8 cellular contexts compared by ENCODE assay signal in genomic region chr13:23578411-23579071, GRCh38. TPM values are rescaled to one million over a fixed set of nuclear protein-coding genes. Genes with fewer than 3 reads are reported as not detected.
DNase-seq lines count a peak whose midpoint lies in the region; ATAC-seq, FAIRE-seq and TF ChIP-seq lines count a peak whose summit lies in the region.

No MANE protein-coding gene starts in this region.

- peaks cover 2% of the 10 kb centered on the region for H3K36me3 Mint-ChIP-seq in T-helper 1 cell treated with Interleukin-12 subunit alpha and Interleukin-12 subunit beta and Interleukin-4 antibody, amounts not matched to agents 30 μg/mL and 1 μg/mL, for 36 hours (ENCODE audit: low read depth)
- H3K36me3 Mint-ChIP-seq in astrocyte (ENCODE audit: low read depth, unreplicated experiment): peaks cover 2% of the 10 kb centered on the region

- no peak for FAIRE-seq in astrocyte (lab: Jason Lieb, UNC)

- peaks cover 63% of the 10 kb centered on the region for H3K79me2 ChIP-seq in astrocyte (ENCODE audit: insufficient read depth, low read length)

- no peaks in the 10 kb centered on the region for H4K20me1 ChIP-seq in astrocyte (ENCODE audit: insufficient read depth, low read length)

- peak overlapping the region; percentile 84 for H3K27ac ChIP-seq in astrocyte (ENCODE audit: low read depth, low read length)
- H3K27ac ChIP-seq in iPS DF 6.9 (ENCODE audit: low read length): no peak overlapping the region

- H3K9me3 Mint-ChIP-seq in T-helper 1 cell treated with Interleukin-12 subunit alpha and Interleukin-12 subunit beta and Interleukin-4 antibody, amounts not matched to agents 30 μg/mL and 1 μg/mL, for 36 hours: no peaks in the 10 kb centered on the region
- no peaks in the 10 kb centered on the region for H3K9me3 Mint-ChIP-seq in astrocyte (ENCODE audit: unreplicated experiment)

- H3K36me3 ChIP-seq in astrocyte (ENCODE audit: insufficient read depth, low read length): no peaks in the 10 kb centered on the region
- no peaks in the 10 kb centered on the region; the same call in 1 of the 2 replicates for H3K36me3 ChIP-seq in iPS DF 6.9 (ENCODE audit: control insufficient read depth, insufficient read depth, low read length)

- no peaks in the 10 kb centered on the region for H3K9me3 ChIP-seq in astrocyte (ENCODE audit: insufficient read depth, low read depth, low read length)
- no peaks in the 10 kb centered on the region for H3K9me3 ChIP-seq in iPS DF 6.9 (ENCODE audit: control insufficient read depth, insufficient read depth, low read length)

- peak overlapping the region; percentile 36 for H3K27ac Mint-ChIP-seq in T-helper 1 cell treated with Interleukin-12 subunit alpha and Interleukin-12 subunit beta and Interleukin-4 antibody, amounts not matched to agents 30 μg/mL and 1 μg/mL, for 36 hours
- H3K27ac Mint-ChIP-seq in astrocyte (ENCODE audit: unreplicated experiment): no peak overlapping the region

- H2AFZ ChIP-seq in astrocyte (ENCODE audit: low read depth, low read length): peak overlapping the region; percentile 86

- H3K27me3 Mint-ChIP-seq in T-helper 1 cell treated with Interleukin-12 subunit alpha and Interleukin-12 subunit beta and Interleukin-4 antibody, amounts not matched to agents 30 μg/mL and 1 μg/mL, for 36 hours (ENCODE audit: low read depth): peaks cover 67% of the 10 kb centered on the region
- no peaks in the 10 kb centered on the region for H3K27me3 Mint-ChIP-seq in astrocyte (ENCODE audit: low read depth, unreplicated experiment)

- DNase-seq in ELF-1 (ENCODE audit: low read depth, low spot score) (peak; percentile 84), KG1 (lab: John Stamatoyannopoulos, UW) (peak; percentile 2), astrocyte (ENCODE audit: low read depth) (peak; percentile 55), iPS DF 6.9 (ENCODE audit: low read depth, low spot score) (peak; percentile 33), skeletal muscle cell (ENCODE audit: low read depth) (peak; percentile 20), pons (ENCODE audit: low spot score) (no peak)

- peak overlapping the region; percentile 88 for H3K9ac ChIP-seq in astrocyte (ENCODE audit: low read length)

- peak overlapping the region; percentile 96 for H3K4me2 ChIP-seq in astrocyte (ENCODE audit: low read length)

- peaks cover 5% of the 10 kb centered on the region for H3K4me1 ChIP-seq in astrocyte (ENCODE audit: insufficient read depth, low read length)
- H3K4me1 ChIP-seq in iPS DF 6.9 (ENCODE audit: control insufficient read depth, insufficient read depth, low read length): no peaks in the 10 kb centered on the region

- peak overlapping the region; percentile 74 for H3K4me3 ChIP-seq in astrocyte (ENCODE audit: insufficient read depth, low read depth, low read length)
- H3K4me3 ChIP-seq in iPS DF 6.9 (ENCODE audit: low read length): peak overlapping the region; percentile 86
- H3K4me3 ChIP-seq in skeletal muscle cell (ENCODE audit: low read depth, low read length): peak overlapping the region; percentile 88

- H3K4me1 Mint-ChIP-seq in T-helper 1 cell treated with Interleukin-12 subunit alpha and Interleukin-12 subunit beta and Interleukin-4 antibody, amounts not matched to agents 30 μg/mL and 1 μg/mL, for 36 hours (ENCODE audit: low read depth): peaks cover 18% of the 10 kb centered on the region
- peaks cover 5% of the 10 kb centered on the region for H3K4me1 Mint-ChIP-seq in astrocyte (ENCODE audit: low read depth, unreplicated experiment)

- WGBS in iPS DF 6.9 (ENCODE audit: insufficient coverage, insufficient read length): no CpG with 5 or more reads among the region's 42 CpGs

- no peaks in the 10 kb centered on the region for H3K27me3 ChIP-seq in astrocyte (ENCODE audit: insufficient read depth, low read length)
- peaks cover 7% of the 10 kb centered on the region; the same call in 1 of the 2 replicates for H3K27me3 ChIP-seq in iPS DF 6.9 (ENCODE audit: control insufficient read depth, insufficient read depth, low read length)

- TF ChIP-seq CTCF in astrocyte (IDR thresholded peaks at IDR 0.05; ENCODE audit: insufficient read depth, low read depth, low read length): peak; percentile 26

- peak; percentile 64 for ATAC-seq in GM21737 (IDR thresholded peaks at IDR 0.05; ENCODE audit: unreplicated experiment)

- H3K4me3 Mint-ChIP-seq in T-helper 1 cell treated with Interleukin-12 subunit alpha and Interleukin-12 subunit beta and Interleukin-4 antibody, amounts not matched to agents 30 μg/mL and 1 μg/mL, for 36 hours: peak overlapping the region; percentile 76
- peak overlapping the region; percentile 88 for H3K4me3 Mint-ChIP-seq in astrocyte (ENCODE audit: unreplicated experiment)

RNA-seq across cellular contexts. Expression of gene TNFRSF19, which starts 8.3 kb away (rescaled TPM):
- total RNA-seq in astrocyte: 25.9 and 27.8 TPM in 2 replicates
